Comparison of ENCODE assay signal across 19 cellular contexts in genomic region chr3:4413467-4413866, GRCh38.
"Had no signal": no experiment of that assay in that cellular context is flagged by ENCODE, and none has a peak within 500 bp of the region (broad histone marks: within the 10 kb centered on the region; RNA-seq: fewer than 3 reads in every experiment).

No MANE protein-coding gene starts in this region.

- FAIRE-seq: keratinocyte had no signal

- H3K4me1 ChIP-seq: left lung, right lobe of liver, tibial nerve had no signal

- H3K9me3 ChIP-seq: gastrocnemius medialis, heart right ventricle, left lung, psoas muscle, right lobe of liver, spleen, tibial nerve had no signal

- H3K27ac ChIP-seq: gastrocnemius medialis, heart right ventricle, left lung, psoas muscle, right lobe of liver, spleen, tibial nerve had no signal

- DNase-seq: activated CD4-positive, alpha-beta memory T cell treated with anti-CD3 and anti-CD28 coated beads, Interleukin-2, amount 10 ng/mL, durations not matched to agents 7 days and 5 days; activated CD4-positive, alpha-beta T cell treated with anti-CD3 and anti-CD28 coated beads for 36 hours; activated gamma-delta T cell treated with Interleukin-2 at 50 U/mL for 16 hours; activated T-cell treated with anti-CD3 and anti-CD28 coated beads, Interleukin-2, amount 50 U/mL, for 48 hours; effector memory CD8-positive, alpha-beta T cell; erythroblast; gastrocnemius medialis; heart right ventricle; left lung; mesenchymal stem cell; occipital lobe; psoas muscle; right lobe of liver; spleen; stimulated activated CD4-positive, alpha-beta T cell treated with anti-CD3 and anti-CD28 coated beads, Interleukin-1b, Interleukin-23, amount 100 ng/mL, for 48 hours had no signal

- H3K27me3 Mint-ChIP-seq: activated CD4-positive, alpha-beta memory T cell treated with anti-CD3 and anti-CD28 coated beads, Interleukin-2, amount 10 ng/mL, durations not matched to agents 7 days and 5 days; activated CD4-positive, alpha-beta T cell treated with anti-CD3 and anti-CD28 coated beads for 36 hours; effector memory CD8-positive, alpha-beta T cell; natural killer cell treated with Interleukin-12 subunit alpha and Interleukin-12 subunit beta and Interleukin-15 and Interleukin-18, amount 100 ng/mL, for 72 hours; stimulated activated memory B cell treated with anti-CD40 and anti-IgM and Interleukin-4, amounts not matched to agents 10 μg/mL and 1 μg/mL and 100 μg/mL, for 72 hours had no signal

- H3K9me3 Mint-ChIP-seq: activated CD4-positive, alpha-beta memory T cell treated with anti-CD3 and anti-CD28 coated beads, Interleukin-2, amount 10 ng/mL, durations not matched to agents 7 days and 5 days; effector memory CD8-positive, alpha-beta T cell; natural killer cell treated with Interleukin-12 subunit alpha and Interleukin-12 subunit beta and Interleukin-15 and Interleukin-18, amount 100 ng/mL, for 72 hours; stimulated activated memory B cell treated with anti-CD40 and anti-IgM and Interleukin-4, amounts not matched to agents 10 μg/mL and 1 μg/mL and 100 μg/mL, for 72 hours had no signal

- H3K27me3 ChIP-seq: gastrocnemius medialis, heart right ventricle, left lung, right lobe of liver, spleen, tibial nerve had no signal

- H3K27ac Mint-ChIP-seq: activated CD4-positive, alpha-beta memory T cell treated with anti-CD3 and anti-CD28 coated beads, Interleukin-2, amount 10 ng/mL, durations not matched to agents 7 days and 5 days; activated CD4-positive, alpha-beta T cell treated with anti-CD3 and anti-CD28 coated beads for 36 hours; natural killer cell treated with Interleukin-12 subunit alpha and Interleukin-12 subunit beta and Interleukin-15 and Interleukin-18, amount 100 ng/mL, for 72 hours; stimulated activated memory B cell treated with anti-CD40 and anti-IgM and Interleukin-4, amounts not matched to agents 10 μg/mL and 1 μg/mL and 100 μg/mL, for 72 hours had no signal

- H3K4me3 ChIP-seq: gastrocnemius medialis, heart right ventricle, left lung, psoas muscle, right lobe of liver, spleen, tibial nerve had no signal

- ATAC-seq: activated CD4-positive, alpha-beta T cell treated with anti-CD3 and anti-CD28 coated beads for 36 hours; effector memory CD8-positive, alpha-beta T cell; gastrocnemius medialis; heart right ventricle; left lung; natural killer cell treated with Interleukin-12 subunit alpha and Interleukin-12 subunit beta and Interleukin-15 and Interleukin-18, amount 100 ng/mL, for 72 hours; psoas muscle; right lobe of liver; stimulated activated memory B cell treated with anti-CD40 and anti-IgM and Interleukin-4, amounts not matched to agents 10 μg/mL and 1 μg/mL and 100 μg/mL, for 72 hours had no signal

- H3K4me3 Mint-ChIP-seq: activated CD4-positive, alpha-beta memory T cell treated with anti-CD3 and anti-CD28 coated beads, Interleukin-2, amount 10 ng/mL, durations not matched to agents 7 days and 5 days; activated CD4-positive, alpha-beta T cell treated with anti-CD3 and anti-CD28 coated beads for 36 hours; effector memory CD8-positive, alpha-beta T cell; natural killer cell treated with Interleukin-12 subunit alpha and Interleukin-12 subunit beta and Interleukin-15 and Interleukin-18, amount 100 ng/mL, for 72 hours; stimulated activated memory B cell treated with anti-CD40 and anti-IgM and Interleukin-4, amounts not matched to agents 10 μg/mL and 1 μg/mL and 100 μg/mL, for 72 hours had no signal
